Comparison of ENCODE assay signal across 25 cellular contexts in the genomic region with DNA sequence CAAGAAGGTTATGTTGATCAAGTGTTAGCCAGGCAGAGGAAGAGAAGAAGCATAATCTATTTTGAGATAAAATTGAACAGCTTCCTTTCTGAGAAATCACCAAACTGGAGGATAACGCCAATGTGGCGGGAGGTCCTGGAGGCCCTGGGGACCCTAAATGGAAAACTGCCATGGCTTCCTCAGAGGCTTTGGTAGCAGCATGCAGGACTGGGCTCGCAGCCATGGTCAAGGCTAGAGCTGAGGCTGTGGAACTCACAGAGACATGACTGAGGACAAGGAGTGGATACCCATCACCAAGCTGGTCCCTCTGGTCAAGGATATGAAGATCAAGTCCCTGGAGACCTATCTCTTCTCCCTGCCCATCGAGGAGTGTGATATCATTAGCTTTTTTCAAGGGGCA.
DNase-seq lines count a peak whose midpoint lies in the region; ATAC-seq and TF ChIP-seq lines count a peak whose summit lies in the region.
"Had no signal": no experiment of that assay in that cellular context is flagged by ENCODE, and none has a peak within 500 bp of the region (broad histone marks: within the 10 kb centered on the region; RNA-seq: fewer than 3 reads in every experiment).

No MANE protein-coding gene starts in this region.

- intact Hi-C loops in Right ventricle myocardium superior (cut with DNase I) (no loop called here), left ventricle myocardium inferior (cut with micrococcal nuclease) (no loop called here), left ventricle myocardium superior (cut with micrococcal nuclease) (loop anchor here (10.0 kb wide), 1 partner anchor 59 kb away; no protein-coding TSS in a partner anchor), Right ventricle myocardium inferior (cut with DNase I) (no loop called here)

- DNase-seq in Right ventricle myocardium superior (peak; percentile 43), left ventricle myocardium inferior (no peak), left ventricle myocardium superior (peak; percentile 44), Right ventricle myocardium inferior (ENCODE audit: missing footprints) (no peak)
- DNase-seq in stimulated activated naive CD8-positive, alpha-beta T cell treated with anti-CD3 and anti-CD28 coated beads, Interleukin-15, Interleukin-2, amounts not matched to agents 100 U/mL and 50 U/mL, for 24 hours: no peak
- DNase-seq in stimulated activated naive CD8-positive, alpha-beta T cell treated with anti-CD3 and anti-CD28 coated beads, Interleukin-15, amount 100 ng/mL, for 72 hours: no peak
- DNase-seq: AML-193; C1 segment of cervical spinal cord; CD4-positive, alpha-beta memory T cell; CD4-positive, CD25-positive, alpha-beta regulatory T cell; CD8-positive, alpha-beta memory T cell; COR-L47; DMS 273 treated with DMSO at 0.1 percent for 48 hours; DMS153; DMS53; DMS79; DND-41; EL; GDM1 had no signal

- no peak overlapping the region for H3K4me3 Mint-ChIP-seq in stimulated activated naive CD8-positive, alpha-beta T cell treated with anti-CD3 and anti-CD28 coated beads, Interleukin-15, amount 100 ng/mL, for 72 hours
- H3K4me3 Mint-ChIP-seq: B cell; CD14-positive monocyte; CD4-positive, alpha-beta memory T cell; CD4-positive, CD25-positive, alpha-beta regulatory T cell; CD8-positive, alpha-beta memory T cell had no signal

- H3K9me3 Mint-ChIP-seq in stimulated activated naive CD8-positive, alpha-beta T cell treated with anti-CD3 and anti-CD28 coated beads, Interleukin-15, amount 100 ng/mL, for 72 hours: no peaks in the 10 kb centered on the region
- H3K9me3 Mint-ChIP-seq: CD14-positive monocyte; CD4-positive, alpha-beta memory T cell; CD4-positive, CD25-positive, alpha-beta regulatory T cell; CD8-positive, alpha-beta memory T cell had no signal

- ATAC-seq in Right ventricle myocardium superior (ENCODE audit: poor library complexity) (no peak), left ventricle myocardium superior (no peak), Right ventricle myocardium inferior (no peak), HG03571 (IDR thresholded peaks at IDR 0.05; ENCODE audit: unreplicated experiment) (no peak)
- peak; percentile 23 for ATAC-seq in stimulated activated naive CD8-positive, alpha-beta T cell treated with anti-CD3 and anti-CD28 coated beads, Interleukin-15, Interleukin-2, amounts not matched to agents 100 U/mL and 50 U/mL, for 24 hours
- no peak for ATAC-seq in stimulated activated naive CD8-positive, alpha-beta T cell treated with anti-CD3 and anti-CD28 coated beads, Interleukin-15, amount 100 ng/mL, for 72 hours
- ATAC-seq: A549, GM12878 had no signal

- no peak for TF ChIP-seq CTCF in left ventricle myocardium inferior (IDR thresholded peaks at IDR 0.05; ENCODE audit: borderline replicate concordance)

- peaks cover 8% of the 10 kb centered on the region for H3K36me3 ChIP-seq in left ventricle myocardium inferior

- no peaks in the 10 kb centered on the region for H3K4me1 ChIP-seq in left ventricle myocardium inferior

- H3K27me3 ChIP-seq in left ventricle myocardium inferior (ENCODE audit: low read depth): no peaks in the 10 kb centered on the region

- H3K27me3 Mint-ChIP-seq in stimulated activated naive CD8-positive, alpha-beta T cell treated with anti-CD3 and anti-CD28 coated beads, Interleukin-15, amount 100 ng/mL, for 72 hours: no peaks in the 10 kb centered on the region
- H3K27me3 Mint-ChIP-seq: B cell; CD4-positive, alpha-beta memory T cell; CD4-positive, CD25-positive, alpha-beta regulatory T cell had no signal

- no peaks in the 10 kb centered on the region for H3K4me1 Mint-ChIP-seq in stimulated activated naive CD8-positive, alpha-beta T cell treated with anti-CD3 and anti-CD28 coated beads, Interleukin-15, amount 100 ng/mL, for 72 hours
- H3K4me1 Mint-ChIP-seq: B cell; CD14-positive monocyte; CD4-positive, alpha-beta memory T cell; CD8-positive, alpha-beta memory T cell had no signal

- H3K27ac Mint-ChIP-seq in stimulated activated naive CD8-positive, alpha-beta T cell treated with anti-CD3 and anti-CD28 coated beads, Interleukin-15, amount 100 ng/mL, for 72 hours: no peak overlapping the region
- H3K27ac Mint-ChIP-seq: B cell; CD4-positive, alpha-beta memory T cell; CD4-positive, CD25-positive, alpha-beta regulatory T cell had no signal

- no peaks in the 10 kb centered on the region for H3K9me3 ChIP-seq in left ventricle myocardium inferior (replicated peaks)
- H3K9me3 ChIP-seq: A549 had no signal

- no peak overlapping the region for H3K27ac ChIP-seq in left ventricle myocardium inferior (replicated peaks)
- H3K27ac ChIP-seq: 22Rv1, A549 had no signal

- no peak overlapping the region for H3K4me3 ChIP-seq in left ventricle myocardium inferior
- H3K4me3 ChIP-seq: A549, GM12878 had no signal

Comparison
In these comparisons a context has a peak if more than half of its experiments do, and no peak if none do; other contexts are left out.
1. DNase-seq: peak in Right ventricle myocardium superior (single experiment) and left ventricle myocardium superior (single experiment); none in left ventricle myocardium inferior (single experiment), Right ventricle myocardium inferior (single experiment), stimulated activated naive CD8-positive, alpha-beta T cell treated with anti-CD3 and anti-CD28 coated beads, Interleukin-15, Interleukin-2, amounts not matched to agents 100 U/mL and 50 U/mL, for 24 hours (single experiment) and stimulated activated naive CD8-positive, alpha-beta T cell treated with anti-CD3 and anti-CD28 coated beads, Interleukin-15, amount 100 ng/mL, for 72 hours (0 of 2).